8 cellular contexts compared by ENCODE assay signal in the genomic region with DNA sequence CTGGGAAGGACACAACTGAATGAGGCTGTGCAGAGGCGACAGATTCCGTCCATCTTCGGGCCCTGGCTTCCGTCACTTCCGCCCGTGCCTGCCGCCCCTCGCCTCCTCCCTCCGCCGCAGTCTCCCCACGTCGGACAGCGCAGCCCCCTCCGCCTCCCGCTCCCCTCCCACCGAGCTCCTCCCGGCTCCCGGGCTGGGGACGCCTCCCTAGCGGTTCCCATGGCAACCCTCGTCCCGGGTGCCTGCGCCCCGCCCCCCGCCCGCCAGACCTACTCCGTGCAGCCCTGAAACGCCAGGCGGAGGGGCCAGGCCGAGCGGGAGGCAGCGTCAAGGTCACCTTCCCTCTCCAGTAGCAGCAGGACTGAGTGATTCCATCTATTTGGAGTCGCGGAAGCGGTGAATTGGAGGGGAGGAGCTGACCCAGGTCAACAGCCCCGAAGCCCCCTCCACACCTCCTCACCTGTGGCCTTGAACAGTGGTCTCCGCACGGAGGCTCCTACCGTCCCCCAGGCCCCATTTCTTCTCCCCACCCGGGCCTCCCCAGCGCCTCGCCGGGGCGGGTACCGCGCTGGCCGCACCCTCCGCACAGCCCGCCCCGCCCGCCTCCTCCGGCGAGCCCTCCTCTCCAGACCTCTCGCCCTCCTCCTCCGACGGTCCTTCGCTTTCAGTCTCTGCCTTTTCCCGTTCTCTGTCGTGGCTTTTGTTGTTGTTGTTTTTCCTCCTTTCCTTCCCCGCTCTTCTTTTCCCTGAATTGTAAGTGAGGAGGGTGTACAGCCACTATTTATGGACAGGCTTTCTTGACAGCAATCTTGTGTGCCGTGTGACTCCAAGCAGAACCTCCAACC. TPM values are rescaled to one million over a fixed set of nuclear protein-coding genes. Genes with fewer than 3 reads are reported as not detected.
A peak's percentile ranks its signal among the peaks of the same experiment; 100 is the strongest.
DNase-seq lines count a peak whose midpoint lies in the region; ATAC-seq, FAIRE-seq and TF ChIP-seq lines count a peak whose summit lies in the region.

No MANE protein-coding gene starts in this region.

- TF ChIP-seq CTCF in H1 (IDR thresholded peaks at IDR 0.05; ENCODE audit: control extremely low read depth in 1 of 3, insufficient read depth in 1 of 3, low read depth in 1 of 3, low read length in 3 of 3) = no peak

- peaks cover 3% of the 10 kb centered on the region; the same call in 1 of the 2 replicates for H3K79me1 ChIP-seq in H1 (ENCODE audit: low read depth, low read length)

- no peaks in the 10 kb centered on the region for H3K79me2 ChIP-seq in H1 (ENCODE audit: control insufficient read depth in 1 of 2, insufficient read depth in 2 of 2, low read length in 2 of 2)

- no peak overlapping the region for H3K14ac ChIP-seq in H1 (ENCODE audit: insufficient read length)

- H2AK5ac ChIP-seq in H1 (ENCODE audit: low read depth, low read length) = no peak overlapping the region

- peak in 1 of 2 experiments; percentile 65; a peak in 1 of 3 replicates for TF ChIP-seq EP300 in H1 (IDR thresholded peaks at IDR 0.05; ENCODE audit: borderline replicate concordance in 1 of 2, low read depth in 2 of 2, low read length in 2 of 2)

- H3K27me3 ChIP-seq in H1 (replicated peaks in 1 of 4; ENCODE audit: control insufficient read depth in 3 of 4, extremely low read depth in 1 of 4, insufficient read depth in 3 of 4, low read length in 3 of 4) = peaks cover 0 to 3% (median 0%) of the 10 kb centered on the region in 4 experiments; a peak in 3 of 7 replicates

- no peak for TF ChIP-seq RAD21 in H1 (IDR thresholded peaks at IDR 0.05 in 1 of 2, conservative IDR thresholded peaks at IDR 0.05 in 1 of 2; ENCODE audit: low read depth in 2 of 2, low read length in 2 of 2)

- peak; percentile 7 for FAIRE-seq in H1 (lab: Jason Lieb, UNC)

- H3K23ac ChIP-seq in H1 (ENCODE audit: insufficient read length) = no peak overlapping the region

- H2AFZ ChIP-seq in H1 (ENCODE audit: low read length) = peak overlapping the region; percentile 85; the same call in 1 of the 2 replicates

- CTCF ChIA-PET in H1 (lab: Charles Lee; ENCODE audit: partially characterized antibody) = interaction anchor here (1.0 to 3.1 kb wide), 5 partner anchors 11 to 124 kb away, joined by 3 to 33 read pairs (median 4); no protein-coding TSS in a partner anchor

- H4K8ac ChIP-seq in H1 (ENCODE audit: extremely low read depth, insufficient read depth, low read length) = peak overlapping the region; percentile 7; the same call in 1 of the 2 replicates

- H3K23me2 ChIP-seq in H1 (ENCODE audit: low read depth, low read length) = peaks cover 16% of the 10 kb centered on the region

- ATAC-seq in GM21360 (IDR thresholded peaks at IDR 0.05; ENCODE audit: unreplicated experiment) = peak; percentile 65

- POLR2A ChIA-PET in H1 (lab: Charles Lee; ENCODE audit: partially characterized antibody) = interaction anchor here (0.6 to 5.7 kb wide), 25 partner anchors 10 to 196 kb away, joined by 3 to 36 read pairs (median 3); partner anchors contain the start of genes CSNK2A1, SOX12 and TRIB3

- H2BK15ac ChIP-seq in H1 (ENCODE audit: low read length) = no peak overlapping the region

- H3K4me3 ChIP-seq in H1 (ENCODE audit: extremely low read depth in 1 of 4, insufficient read depth in 2 of 4, low read depth in 3 of 4, low read length in 4 of 4) = peak overlapping the region; percentile 63 to 90 (median 66)

- H3K4me2 ChIP-seq in H1 (ENCODE audit: insufficient read depth in 1 of 2, low read depth in 2 of 2, low read length in 2 of 2) = peak overlapping the region; percentile 97

- H2BK20ac ChIP-seq in H1 (ENCODE audit: low read length) = no peak overlapping the region

- H2BK12ac ChIP-seq in H1 (ENCODE audit: low read depth, low read length) = peak overlapping the region; percentile 94; the same call in 1 of the 2 replicates

- 1% methylated on average over 20 of the region's 61 CpGs; no CpG with 5 or more reads in 1 of the 2 experiments for WGBS in H1 (ENCODE audit: extremely low coverage in 1 of 2, insufficient coverage in 1 of 2, insufficient read length in 1 of 2, insufficient replicate concordance in 2 of 2, low coverage in 1 of 2, low lambda C conversion rate in 2 of 2, missing lambda C conversion rate in 1 of 2), 2 experiments

- H4K91ac ChIP-seq in H1 (replicated peaks; ENCODE audit: insufficient read length, low read length) = peak overlapping the region; percentile 26

- TF ChIP-seq POLR2A in H1 (IDR thresholded peaks at IDR 0.05; ENCODE audit: control extremely low read depth in 1 of 2, low read depth in 2 of 2, low read length in 2 of 2) = peak; percentile 32 to 76

- peak overlapping the region; percentile 36 for H3K4ac ChIP-seq in H1 (replicated peaks; ENCODE audit: insufficient read length, low read depth, low read length)

- peak overlapping the region; percentile 35 to 69 (median 63); a peak in 6 of 7 replicates for H3K9ac ChIP-seq in H1 (replicated peaks in 1 of 4; ENCODE audit: extremely low read depth in 1 of 4, low read depth in 3 of 4, low read length in 3 of 4)

- no peak overlapping the region for H2BK120ac ChIP-seq in H1 (replicated peaks; ENCODE audit: low read depth, low read length)

- H3K18ac ChIP-seq in H1 (ENCODE audit: extremely low read depth, low read length) = peak overlapping the region; percentile 91

- DNase-seq in D341Med (ENCODE audit: low spot score) (peak; percentile 99), HS-27A (ENCODE audit: low read depth) (peak; percentile 62), NCI-H82 treated with DMSO at 0.1 percent for 48 hours (lab: John Stamatoyannopoulos, UW; ENCODE audit: unreplicated experiment) (peak; percentile 88), H1 (ENCODE audit: low read depth in 1 of 2, low spot score in 2 of 2) (peak; percentile 89 to 94), medulla oblongata (ENCODE audit: extremely low spot score) (peak; percentile 87)
- peak; percentile 49 to 60 (median 52) for DNase-seq in activated CD8-positive, alpha-beta memory T cell treated with anti-CD3 and anti-CD28 coated beads for 48 hours (ENCODE audit: low read depth in 2 of 3, low spot score in 2 of 3)
- DNase-seq in stimulated activated CD8-positive, alpha-beta memory T cell treated with anti-CD3 and anti-CD28 coated beads, Interleukin-4, amount 100 ng/mL, for 48 hours = peak; percentile 84

- peak overlapping the region; percentile 77 for H3K56ac ChIP-seq in H1 (replicated peaks; ENCODE audit: insufficient read length, low read depth, low read length)

- peak overlapping the region; percentile 93; the same call in 1 of the 2 replicates for H2BK5ac ChIP-seq in H1 (ENCODE audit: low read depth, low read length)

- no peaks in the 10 kb centered on the region for H3K36me3 ChIP-seq in H1 (ENCODE audit: control insufficient read depth in 2 of 4, insufficient read depth in 4 of 4, low read length in 3 of 4)

- peaks cover 2% of the 10 kb centered on the region in 2 experiments for H4K20me1 ChIP-seq in H1 (replicated peaks in 1 of 2; ENCODE audit: control insufficient read depth in 1 of 2, insufficient read depth in 2 of 2, low read length in 2 of 2)

- peaks cover 0 to 12% (median 8%) of the 10 kb centered on the region in 4 experiments; a peak in 4 of 7 replicates for H3K4me1 ChIP-seq in H1 (replicated peaks in 1 of 4; ENCODE audit: control insufficient read depth in 3 of 4, insufficient read depth in 4 of 4, low read length in 3 of 4)

- H4K5ac ChIP-seq in H1 (ENCODE audit: insufficient read length, low read depth, low read length) = peak overlapping the region; percentile 77

- H3K27ac ChIP-seq in H1 (ENCODE audit: low read depth, low read length) = peak overlapping the region; percentile 85

- no peaks in the 10 kb centered on the region for H3K9me3 ChIP-seq in H1 (ENCODE audit: insufficient read depth in 2 of 2, low read depth in 1 of 2, low read length in 1 of 2)

RNA-seq across cellular contexts. Expression of gene NRSN2, which starts 1.0 kb away (rescaled TPM):
- total RNA-seq in H1 (2021; fragmentation: NEBNext Ultra II Directional; extraction: Animal tissue kit (Norgen Biotek cat#: 25700)) = 15.0 and 19.4 TPM in 2 replicates
- 33.3 and 41.9 TPM in 2 replicates for polyA plus RNA-seq in H1 (2011; rRNA removed)
- 25.4 TPM for polyA plus RNA-seq in H1 (2011; cell fraction: cytosol; rRNA removed)
- 20.5 TPM for polyA plus RNA-seq in H1 (2011; cell fraction: nucleus; rRNA removed)
- 17.4 to 24.3 TPM (median 23.5 TPM) in 4 replicates for polyA plus RNA-seq in H1 (2012, experiment 1 of 2)
- polyA plus RNA-seq in H1 (2012, experiment 2 of 2) = 23.4 TPM
- polyA plus RNA-seq in H1 (2013, experiment 1 of 2) = 19.3 TPM
- 21.8 TPM for polyA plus RNA-seq in H1 (2013, experiment 2 of 2)
- polyA minus RNA-seq in H1 (2011; rRNA and poly(A)+ RNA removed) = 11.8 and 15.0 TPM in 2 replicates
- polyA minus RNA-seq in H1 (2011; cell fraction: cytosol; rRNA and poly(A)+ RNA removed) = 16.5 TPM
- 8.1 TPM for polyA minus RNA-seq in H1 (2011; cell fraction: nucleus; rRNA and poly(A)+ RNA removed)

RNA-seq across cellular contexts. Expression of gene SOX12, which starts 22.5 kb away (rescaled TPM):
- 63.0 and 66.1 TPM in 2 replicates for total RNA-seq in H1 (2021; fragmentation: NEBNext Ultra II Directional; extraction: Animal tissue kit (Norgen Biotek cat#: 25700))
- polyA plus RNA-seq in H1 (2011; rRNA removed) = 6.4 and 14.4 TPM in 2 replicates
- polyA plus RNA-seq in H1 (2011; cell fraction: cytosol; rRNA removed) = 9.3 TPM
- 20.6 TPM for polyA plus RNA-seq in H1 (2011; cell fraction: nucleus; rRNA removed)
- polyA plus RNA-seq in H1 (2012, experiment 1 of 2) = 28.3 to 39.1 TPM (median 34.8 TPM) in 4 replicates
- 27.6 TPM for polyA plus RNA-seq in H1 (2012, experiment 2 of 2)
- polyA plus RNA-seq in H1 (2013, experiment 1 of 2) = 34.1 TPM
- 34.4 TPM for polyA plus RNA-seq in H1 (2013, experiment 2 of 2)
- polyA minus RNA-seq in H1 (2011; rRNA and poly(A)+ RNA removed) = 2.9 and 6.2 TPM in 2 replicates
- polyA minus RNA-seq in H1 (2011; cell fraction: cytosol; rRNA and poly(A)+ RNA removed) = 16.2 TPM
- polyA minus RNA-seq in H1 (2011; cell fraction: nucleus; rRNA and poly(A)+ RNA removed) = 11.5 TPM

RNA-seq across cellular contexts. Expression of gene TRIB3, which starts 32.7 kb away (rescaled TPM):
- total RNA-seq in H1 (2021; fragmentation: NEBNext Ultra II Directional; extraction: Animal tissue kit (Norgen Biotek cat#: 25700)) = 9.0 and 10.1 TPM in 2 replicates
- polyA plus RNA-seq in H1 (2011; rRNA removed) = 17.1 and 30.0 TPM in 2 replicates
- 20.6 TPM for polyA plus RNA-seq in H1 (2011; cell fraction: cytosol; rRNA removed)
- polyA plus RNA-seq in H1 (2011; cell fraction: nucleus; rRNA removed) = 22.8 TPM
- polyA plus RNA-seq in H1 (2012, experiment 1 of 2) = 4.7 to 10.2 TPM (median 8.5 TPM) in 4 replicates
- 11.2 TPM for polyA plus RNA-seq in H1 (2012, experiment 2 of 2)
- polyA plus RNA-seq in H1 (2013, experiment 1 of 2) = 8.1 TPM
- polyA plus RNA-seq in H1 (2013, experiment 2 of 2) = 8.1 TPM
- 10.1 and 14.9 TPM in 2 replicates for polyA minus RNA-seq in H1 (2011; rRNA and poly(A)+ RNA removed)
- 11.1 TPM for polyA minus RNA-seq in H1 (2011; cell fraction: cytosol; rRNA and poly(A)+ RNA removed)
- 7.7 TPM for polyA minus RNA-seq in H1 (2011; cell fraction: nucleus; rRNA and poly(A)+ RNA removed)

RNA-seq across cellular contexts. Expression of gene ZCCHC3, which starts 50.5 kb away (rescaled TPM):
- total RNA-seq in H1 (2021; fragmentation: NEBNext Ultra II Directional; extraction: Animal tissue kit (Norgen Biotek cat#: 25700)) = 52.4 and 54.0 TPM in 2 replicates
- 33.7 and 34.0 TPM in 2 replicates for polyA plus RNA-seq in H1 (2011; rRNA removed)
- 40.1 TPM for polyA plus RNA-seq in H1 (2011; cell fraction: cytosol; rRNA removed)
- 23.6 TPM for polyA plus RNA-seq in H1 (2011; cell fraction: nucleus; rRNA removed)
- polyA plus RNA-seq in H1 (2012, experiment 1 of 2) = 41.3 to 45.9 TPM (median 42.1 TPM) in 4 replicates
- 43.6 TPM for polyA plus RNA-seq in H1 (2012, experiment 2 of 2)
- 36.6 TPM for polyA plus RNA-seq in H1 (2013, experiment 1 of 2)
- 39.0 TPM for polyA plus RNA-seq in H1 (2013, experiment 2 of 2)
- 14.9 and 15.4 TPM in 2 replicates for polyA minus RNA-seq in H1 (2011; rRNA and poly(A)+ RNA removed)
- 24.4 TPM for polyA minus RNA-seq in H1 (2011; cell fraction: cytosol; rRNA and poly(A)+ RNA removed)
- polyA minus RNA-seq in H1 (2011; cell fraction: nucleus; rRNA and poly(A)+ RNA removed) = 13.9 TPM

RNA-seq across cellular contexts. Expression of gene C20orf96, which starts 57.3 kb away (rescaled TPM):
- 21.0 and 22.7 TPM in 2 replicates for total RNA-seq in H1 (2021; fragmentation: NEBNext Ultra II Directional; extraction: Animal tissue kit (Norgen Biotek cat#: 25700))
- polyA plus RNA-seq in H1 (2011; rRNA removed) = 19.2 and 19.3 TPM in 2 replicates
- 21.3 TPM for polyA plus RNA-seq in H1 (2011; cell fraction: cytosol; rRNA removed)
- 22.3 TPM for polyA plus RNA-seq in H1 (2011; cell fraction: nucleus; rRNA removed)
- 20.5 to 28.5 TPM (median 26.2 TPM) in 4 replicates for polyA plus RNA-seq in H1 (2012, experiment 1 of 2)
- polyA plus RNA-seq in H1 (2012, experiment 2 of 2) = 20.8 TPM
- 23.3 TPM for polyA plus RNA-seq in H1 (2013, experiment 1 of 2)
- 22.8 TPM for polyA plus RNA-seq in H1 (2013, experiment 2 of 2)
- polyA minus RNA-seq in H1 (2011; rRNA and poly(A)+ RNA removed) = 9.5 and 10.5 TPM in 2 replicates
- polyA minus RNA-seq in H1 (2011; cell fraction: cytosol; rRNA and poly(A)+ RNA removed) = 7.7 TPM
- 8.2 TPM for polyA minus RNA-seq in H1 (2011; cell fraction: nucleus; rRNA and poly(A)+ RNA removed)

Comparison
In these comparisons a context has a peak if more than half of its experiments do, and no peak if none do; other contexts are left out.
1. Peak in every context shown above with its lines: DNase-seq, ATAC-seq, H3K4me3 ChIP-seq and H3K27ac ChIP-seq.